Comparison of ENCODE assay signal across 16 cellular contexts in genomic region chr6:40302856-40303449, GRCh38.
A peak's percentile ranks its signal among the peaks of the same experiment; 100 is the strongest.
DNase-seq lines count a peak whose midpoint lies in the region; TF ChIP-seq lines count a peak whose summit lies in the region.
"Had no signal": no experiment of that assay in that cellular context is flagged by ENCODE, and none has a peak within 500 bp of the region (broad histone marks: within the 10 kb centered on the region; RNA-seq: fewer than 3 reads in every experiment).

No MANE protein-coding gene starts in this region.

- peaks cover 5% of the 10 kb centered on the region for H3K27me3 Mint-ChIP-seq in glutamatergic neuron (ENCODE audit: unreplicated experiment)

- H3K27ac Mint-ChIP-seq in glutamatergic neuron (ENCODE audit: unreplicated experiment), result peak overlapping the region; percentile 41
- H3K27ac Mint-ChIP-seq: B cell, CD14-positive monocyte had no signal

- H3K36me3 Mint-ChIP-seq in glutamatergic neuron (ENCODE audit: unreplicated experiment), result peaks cover 6% of the 10 kb centered on the region
- H3K36me3 Mint-ChIP-seq: CD14-positive monocyte had no signal

- peaks cover 7% of the 10 kb centered on the region for H3K9me3 Mint-ChIP-seq in glutamatergic neuron (ENCODE audit: unreplicated experiment)

- peak; percentile 69 for DNase-seq in DMS 273 (lab: John Stamatoyannopoulos, UW; ENCODE audit: unreplicated experiment)
- DNase-seq in NCI-H2171 (lab: John Stamatoyannopoulos, UW), result peak; percentile 88
- DNase-seq in NCI-H82 (lab: John Stamatoyannopoulos, UW), result peak; percentile 98
- peak; percentile 68 for DNase-seq in glutamatergic neuron
- DNase-seq in iPS-NIHi11 (ENCODE audit: low spot score), result no peak
- DNase-seq in activated T-cell treated with anti-CD3 and anti-CD28 coated beads, Interleukin-2, amount 50 U/mL, for 1 hour, result no peak
- no peak for DNase-seq in dermis blood vessel endothelial cell
- DNase-seq: DND-41, GM23248, KG1, NCI-H1092 treated with DMSO at 0.1 percent for 48 hours, NCI-H146, NCI-H510A treated with DMSO at 0.1 percent for 48 hours, SHP77 treated with DMSO at 0.1 percent for 48 hours had no signal

- no peaks in the 10 kb centered on the region for H3K4me1 Mint-ChIP-seq in glutamatergic neuron (ENCODE audit: low read depth, unreplicated experiment)
- H3K4me1 Mint-ChIP-seq: B cell, CD14-positive monocyte had no signal

- TF ChIP-seq CTCF in glutamatergic neuron (IDR thresholded peaks at IDR 0.05; ENCODE audit: partially characterized antibody, unreplicated experiment), result no peak

- no peak overlapping the region for H3K4me3 Mint-ChIP-seq in glutamatergic neuron (ENCODE audit: unreplicated experiment)
- H3K4me3 Mint-ChIP-seq: B cell, CD14-positive monocyte had no signal

Comparison
In these comparisons a context has a peak if more than half of its experiments do, and no peak if none do; other contexts are left out.
1. DNase-seq: peak in DMS 273 (single experiment), NCI-H2171 (single experiment), NCI-H82 (single experiment) and glutamatergic neuron (single experiment); none in iPS-NIHi11 (single experiment), activated T-cell treated with anti-CD3 and anti-CD28 coated beads, Interleukin-2, amount 50 U/mL, for 1 hour (single experiment) and dermis blood vessel endothelial cell (single experiment).